ENCODE assay signal across 28 cellular contexts in the genomic region with DNA sequence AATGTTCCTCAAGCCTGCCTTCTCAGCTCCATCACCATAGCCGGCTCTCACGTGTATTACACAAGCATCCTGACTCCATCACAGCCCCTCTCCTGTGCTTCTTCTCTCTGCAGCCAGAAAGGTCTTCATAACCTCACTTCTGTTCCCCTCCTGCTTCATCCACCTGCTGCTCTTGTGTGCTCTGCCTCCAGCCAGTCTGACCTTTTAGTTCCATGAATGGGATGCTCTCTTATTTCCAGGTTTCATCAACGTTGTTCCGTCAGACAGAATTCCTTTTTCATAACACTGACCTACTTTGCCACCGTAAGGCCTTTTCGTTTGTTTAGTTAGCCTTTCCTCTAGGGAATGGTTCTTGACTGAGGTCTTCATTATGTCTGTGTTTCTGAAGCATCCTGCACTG. TPM values are rescaled to one million over a fixed set of nuclear protein-coding genes. Genes with fewer than 3 reads are reported as not detected.
DNase-seq lines count a peak whose midpoint lies in the region; ATAC-seq and TF ChIP-seq lines count a peak whose summit lies in the region.
"Had no signal": no experiment of that assay in that cellular context is flagged by ENCODE, and none has a peak within 500 bp of the region (broad histone marks: within the 10 kb centered on the region; RNA-seq: fewer than 3 reads in every experiment).

No MANE protein-coding gene starts in this region.

- H3K4me1 Mint-ChIP-seq in stimulated activated naive CD8-positive, alpha-beta T cell treated with anti-CD3 and anti-CD28 coated beads, Interleukin-15, Interleukin-2, amounts not matched to agents 100 ng/mL and 50 ng/mL, for 24 hours (ENCODE audit: low read depth): peaks cover 74% of the 10 kb centered on the region
- peaks cover 25% of the 10 kb centered on the region for H3K4me1 Mint-ChIP-seq in WTC11
- peaks cover 47% of the 10 kb centered on the region for H3K4me1 Mint-ChIP-seq in CD14-positive monocyte
- H3K4me1 Mint-ChIP-seq: neural crest cell; stimulated activated memory B cell treated with anti-CD40 and anti-IgM and Interleukin-4, amounts not matched to agents 10 μg/mL and 1 μg/mL and 100 μg/mL, for 72 hours had no signal

- ATAC-seq in stimulated activated naive CD8-positive, alpha-beta T cell treated with anti-CD3 and anti-CD28 coated beads, Interleukin-15, Interleukin-2, amounts not matched to agents 100 U/mL and 50 U/mL, for 24 hours: no peak
- ATAC-seq in WTC11 (no peak), GM21515 (IDR thresholded peaks at IDR 0.05; ENCODE audit: unreplicated experiment) (no peak)
- ATAC-seq: HepG2; lower lobe of right lung; mucosa of descending colon; right cardiac atrium; stimulated activated memory B cell treated with anti-CD40 and anti-IgM and Interleukin-4, amounts not matched to agents 10 μg/mL and 1 μg/mL and 100 μg/mL, for 72 hours had no signal

- POLR2A ChIA-PET in WTC11 (lab: Charles Lee): no interaction called here

- TF ChIP-seq CTCF in WTC11 (IDR thresholded peaks at IDR 0.05) (no peak), CD14-positive monocyte (IDR thresholded peaks at IDR 0.05) (no peak)

- CTCF ChIA-PET in WTC11 (lab: Charles Lee): interaction anchor here (1.1 kb wide), 1 partner anchor 41 kb away, joined by 3 read pairs; no protein-coding TSS in a partner anchor

- peaks cover 9% of the 10 kb centered on the region for H3K36me3 Mint-ChIP-seq in stimulated activated naive CD8-positive, alpha-beta T cell treated with anti-CD3 and anti-CD28 coated beads, Interleukin-15, Interleukin-2, amounts not matched to agents 100 ng/mL and 50 ng/mL, for 24 hours (ENCODE audit: low read depth)
- H3K36me3 Mint-ChIP-seq in WTC11 (peaks cover 10% of the 10 kb centered on the region), CD14-positive monocyte (peaks cover 35 to 45% of the 10 kb centered on the region in 2 donors)
- H3K36me3 Mint-ChIP-seq: stimulated activated memory B cell treated with anti-CD40 and anti-IgM and Interleukin-4, amounts not matched to agents 10 μg/mL and 1 μg/mL and 100 μg/mL, for 72 hours had no signal

- intact Hi-C loops in CD14-positive monocyte (cut with micrococcal nuclease): no loop called here

- no peak overlapping the region for H3K4me3 Mint-ChIP-seq in stimulated activated naive CD8-positive, alpha-beta T cell treated with anti-CD3 and anti-CD28 coated beads, Interleukin-15, Interleukin-2, amounts not matched to agents 100 ng/mL and 50 ng/mL, for 24 hours
- H3K4me3 Mint-ChIP-seq in WTC11 (no peak overlapping the region), CD14-positive monocyte (no peak overlapping the region)
- H3K4me3 Mint-ChIP-seq: neural crest cell; stimulated activated memory B cell treated with anti-CD40 and anti-IgM and Interleukin-4, amounts not matched to agents 10 μg/mL and 1 μg/mL and 100 μg/mL, for 72 hours had no signal

- H3K27ac Mint-ChIP-seq in stimulated activated naive CD8-positive, alpha-beta T cell treated with anti-CD3 and anti-CD28 coated beads, Interleukin-15, Interleukin-2, amounts not matched to agents 100 ng/mL and 50 ng/mL, for 24 hours: peak overlapping the region; percentile 26
- H3K27ac Mint-ChIP-seq in WTC11: peak overlapping the region; percentile 14
- H3K27ac Mint-ChIP-seq in CD14-positive monocyte: peak overlapping the region in 1 of 7 donors; percentile 34
- H3K27ac Mint-ChIP-seq: stimulated activated memory B cell treated with anti-CD40 and anti-IgM and Interleukin-4, amounts not matched to agents 10 μg/mL and 1 μg/mL and 100 μg/mL, for 72 hours had no signal

- H3K27me3 Mint-ChIP-seq in stimulated activated naive CD8-positive, alpha-beta T cell treated with anti-CD3 and anti-CD28 coated beads, Interleukin-15, Interleukin-2, amounts not matched to agents 100 ng/mL and 50 ng/mL, for 24 hours: no peaks in the 10 kb centered on the region
- no peaks in the 10 kb centered on the region for H3K27me3 Mint-ChIP-seq in WTC11 (ENCODE audit: low read depth)
- no peaks in the 10 kb centered on the region for H3K27me3 Mint-ChIP-seq in CD14-positive monocyte (ENCODE audit: low read depth in 3 of 3)
- H3K27me3 Mint-ChIP-seq: stimulated activated memory B cell treated with anti-CD40 and anti-IgM and Interleukin-4, amounts not matched to agents 10 μg/mL and 1 μg/mL and 100 μg/mL, for 72 hours had no signal

- DNase-seq in NCI-H2171 treated with DMSO at 0.1 percent for 48 hours (lab: John Stamatoyannopoulos, UW) (peak; percentile 16), NCI-H2171 (lab: John Stamatoyannopoulos, UW) (no peak), WTC11 (ENCODE audit: low spot score) (no peak), CD14-positive monocyte (ENCODE audit: low spot score) (no peak), NCI-H526 treated with DMSO at 0.1 percent for 48 hours (lab: John Stamatoyannopoulos, UW) (no peak)
- no peak for DNase-seq in stimulated activated naive CD8-positive, alpha-beta T cell treated with anti-CD3 and anti-CD28 coated beads, Interleukin-15, Interleukin-2, amounts not matched to agents 100 U/mL and 50 U/mL, for 24 hours
- DNase-seq: activated CD8-positive, alpha-beta memory T cell treated with anti-CD3 and anti-CD28 coated beads, Interleukin-2, amount 50 U/mL, for 4 hours; activated gamma-delta T cell treated with Interleukin-2 at 50 U/mL for 16 hours; BE2C; brain microvascular endothelial cell; effector memory CD4-positive, alpha-beta T cell; erythroblast; HCEC 1CT; Kasumi-1; lower lobe of right lung; mucosa of descending colon; NCI-H774; OCI-M1; right cardiac atrium; SHP77; spleen; stimulated activated CD4-positive, alpha-beta T cell treated with anti-CD3 and anti-CD28 coated beads, Interleukin-2, amount 100 ng/mL, for 48 hours; testis had no signal

- H3K9me3 Mint-ChIP-seq in stimulated activated naive CD8-positive, alpha-beta T cell treated with anti-CD3 and anti-CD28 coated beads, Interleukin-15, Interleukin-2, amounts not matched to agents 100 ng/mL and 50 ng/mL, for 24 hours: no peaks in the 10 kb centered on the region
- H3K9me3 Mint-ChIP-seq in WTC11 (0 out of 2 replicates have a peak, but pooled peaks cover 9% of the 10 kb centered on the region), CD14-positive monocyte (no peaks in the 10 kb centered on the region)
- H3K9me3 Mint-ChIP-seq: neural crest cell; stimulated activated memory B cell treated with anti-CD40 and anti-IgM and Interleukin-4, amounts not matched to agents 10 μg/mL and 1 μg/mL and 100 μg/mL, for 72 hours had no signal

TF ChIP-seq in WTC11, 78 proteins besides CTCF, POLR2A, EP300 and RAD21:
- no peak for TF ChIP-seq ZBTB21 (CRISPR knock-in tag; IDR thresholded peaks at IDR 0.05; ENCODE audit: borderline replicate concordance)
- no peak for TF ChIP-seq ZNF232 (CRISPR knock-in tag; IDR thresholded peaks at IDR 0.05)
- no peak for TF ChIP-seq JAZF1 (CRISPR knock-in tag; IDR thresholded peaks at IDR 0.05)
- no peak for TF ChIP-seq ETV6 (CRISPR knock-in tag; IDR thresholded peaks at IDR 0.05)
- TF ChIP-seq ATF6 (CRISPR knock-in tag; IDR thresholded peaks at IDR 0.05): no peak
- TF ChIP-seq ZNF423 (CRISPR knock-in tag; IDR thresholded peaks at IDR 0.05): no peak
- TF ChIP-seq, protein P1, sequence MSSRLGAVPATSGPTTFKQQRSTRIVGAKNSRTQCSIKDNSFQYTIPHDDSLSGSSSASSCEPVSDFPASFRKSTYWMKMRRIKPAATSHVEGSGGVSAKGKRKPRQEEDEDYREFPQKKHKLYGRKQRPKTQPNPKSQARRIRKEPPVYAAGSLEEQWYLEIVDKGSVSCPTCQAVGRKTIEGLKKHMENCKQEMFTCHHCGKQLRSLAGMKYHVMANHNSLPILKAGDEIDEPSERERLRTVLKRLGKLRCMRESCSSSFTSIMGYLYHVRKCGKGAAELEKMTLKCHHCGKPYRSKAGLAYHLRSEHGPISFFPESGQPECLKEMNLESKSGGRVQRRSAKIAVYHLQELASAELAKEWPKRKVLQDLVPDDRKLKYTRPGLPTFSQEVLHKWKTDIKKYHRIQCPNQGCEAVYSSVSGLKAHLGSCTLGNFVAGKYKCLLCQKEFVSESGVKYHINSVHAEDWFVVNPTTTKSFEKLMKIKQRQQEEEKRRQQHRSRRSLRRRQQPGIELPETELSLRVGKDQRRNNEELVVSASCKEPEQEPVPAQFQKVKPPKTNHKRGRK (CRISPR knock-in tag; IDR thresholded peaks at IDR 0.05; ENCODE audit: borderline replicate concordance): no peak

RNA-seq across cellular contexts. Expression of gene GRAMD1B, which starts 18.7 kb away (rescaled TPM):
- 22.1 to 31.5 TPM (median 23.3 TPM) in 3 replicates for total RNA-seq in WTC11 (2021)
- polyA plus RNA-seq in CD14-positive monocyte: 1 to 10 TPM; 3.2 to 3.3 TPM
- total RNA-seq: HepG2 had no signal
